In the genomic region with DNA sequence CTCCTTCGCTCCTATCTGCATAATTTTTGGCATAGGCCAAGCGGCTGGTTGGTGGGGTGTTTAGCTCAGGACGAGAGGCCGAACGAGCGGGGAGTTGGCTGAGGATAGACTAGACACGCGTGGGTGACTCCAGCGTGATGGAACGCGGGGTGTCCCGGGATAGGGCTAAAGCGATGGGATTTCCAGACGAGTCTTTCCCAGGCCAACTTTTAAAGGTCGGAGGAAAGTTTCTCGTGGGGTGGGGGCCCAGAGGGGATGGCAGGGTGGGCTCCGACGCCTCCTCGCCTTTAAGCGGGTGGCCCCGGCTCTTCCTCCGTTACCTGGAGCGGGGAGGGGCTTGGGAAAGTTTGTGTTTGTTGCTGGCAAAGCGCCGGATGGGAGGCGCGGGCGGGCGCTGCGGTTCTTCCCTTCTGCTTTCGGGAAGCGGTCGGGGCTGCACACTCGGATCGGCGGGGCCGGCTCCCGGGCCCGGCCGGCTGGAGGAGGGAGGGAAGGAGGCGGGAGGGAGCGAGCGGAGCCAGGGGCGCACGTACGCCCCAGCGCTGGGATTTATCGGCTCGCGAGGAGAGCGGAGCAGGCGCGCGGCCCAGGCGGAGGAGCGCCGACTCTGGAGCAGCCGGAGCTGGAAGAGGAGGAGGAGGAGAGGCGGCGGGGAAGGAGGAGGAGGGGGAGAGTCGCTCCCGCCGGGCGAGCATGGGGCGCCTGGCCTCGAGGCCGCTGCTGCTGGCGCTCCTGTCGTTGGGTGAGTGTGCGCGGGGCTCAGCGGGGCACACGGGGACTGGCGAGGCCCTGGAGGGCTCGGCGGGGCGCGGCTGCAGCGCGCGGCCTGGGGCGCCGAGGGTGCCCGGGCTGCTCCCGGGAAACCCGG, we compare ENCODE assay signal across 8 cellular contexts. TPM values are rescaled to one million over a fixed set of nuclear protein-coding genes. Genes with fewer than 3 reads are reported as not detected.
DNase-seq lines count a peak whose midpoint lies in the region; ATAC-seq, FAIRE-seq and TF ChIP-seq lines count a peak whose summit lies in the region.

A gene (plus strand): TSS at position 406 of the 868 bp plus-strand sequence. CDS start 288 bp downstream, at position 694.

- peak; percentile 70 for ATAC-seq in T-helper 17 cell

- peak within 1 kb of the TSS; percentile 63 to 70 (median 68) for H3K4me3 ChIP-seq in skeletal muscle tissue (ENCODE audit: low read length in 3 of 3)

- H3K27ac Mint-ChIP-seq in CD14-positive monocyte (peak within 1 kb of the TSS in 1 of 7 donors; percentile 55), T-helper 17 cell (peak within 1 kb of the TSS; percentile 76)

- H3K27ac ChIP-seq in skeletal muscle tissue (ENCODE audit: low read depth, low read length), result peak within 1 kb of the TSS; percentile 75

- TF ChIP-seq CTCF in CD14-positive monocyte (IDR thresholded peaks at IDR 0.05), result no peak

- H3K36me3 Mint-ChIP-seq in CD14-positive monocyte (no peaks in the 10 kb centered on the region), T-helper 17 cell (ENCODE audit: low read depth) (no peaks in the 10 kb centered on the region)

- peak within 1 kb of the TSS; percentile 61 to 73 (median 66) for H3K9ac ChIP-seq in skeletal muscle tissue (ENCODE audit: low read depth in 1 of 3, low read length in 3 of 3)

- H3K4me1 Mint-ChIP-seq in CD14-positive monocyte (peaks cover 5% of the 10 kb centered on the region), T-helper 17 cell (peaks cover 2% of the 10 kb centered on the region)

- peaks cover 9 to 18% (median 13%) of the 10 kb centered on the region in 3 donors for H3K4me1 ChIP-seq in skeletal muscle tissue (ENCODE audit: control insufficient read depth in 3 of 3, insufficient read depth in 3 of 3, low read length in 3 of 3)

- DNase-seq in CD14-positive monocyte (ENCODE audit: low spot score) (peak; percentile 46), HTR-8/SVneo (ENCODE audit: insufficient read length, low spot score) (peak; percentile 38), T-helper 17 cell (peak; percentile 8 to 13 (median 9)), iris pigment epithelial cell (ENCODE audit: low read depth) (peak; percentile 50), AML-193 (lab: John Stamatoyannopoulos, UW) (no peak), OCI-M1 (lab: John Stamatoyannopoulos, UW) (no peak)
- peak; percentile 11 for DNase-seq in central memory CD4-positive, alpha-beta T cell

- H3K27me3 Mint-ChIP-seq in CD14-positive monocyte (ENCODE audit: low read depth in 3 of 3) (peaks cover 17 to 27% (median 24%) of the 10 kb centered on the region in 3 donors), T-helper 17 cell (no peaks in the 10 kb centered on the region)

- intact Hi-C loops in CD14-positive monocyte (cut with micrococcal nuclease), result no loop called here

- H3K4me3 Mint-ChIP-seq in CD14-positive monocyte (peak within 1 kb of the TSS; percentile 77 to 85), T-helper 17 cell (peak within 1 kb of the TSS; percentile 93)

- H3K36me3 ChIP-seq in skeletal muscle tissue (ENCODE audit: control insufficient read depth in 3 of 3, insufficient read depth in 3 of 3, low read length in 3 of 3), result no peaks in the 10 kb centered on the region

- no peak for FAIRE-seq in HTR-8/SVneo (lab: Jason Lieb, UNC)

- peaks cover 2 to 36% (median 16%) of the 10 kb centered on the region in 3 donors for H3K27me3 ChIP-seq in skeletal muscle tissue (ENCODE audit: control insufficient read depth in 3 of 3, insufficient read depth in 3 of 3, low read length in 3 of 3)

- H3K9me3 Mint-ChIP-seq in CD14-positive monocyte, result peaks cover 0 to 2% (median 0%) of the 10 kb centered on the region in 7 donors

- H3K9me3 ChIP-seq in T-helper 17 cell (ENCODE audit: control insufficient read depth, low read length, poor library complexity, severe bottlenecking) (no peaks in the 10 kb centered on the region), skeletal muscle tissue (ENCODE audit: control insufficient read depth in 3 of 3, low read length in 3 of 3) (no peaks in the 10 kb centered on the region)

RNA-seq across cellular contexts. Expression of the gene that starts here (rescaled TPM):
- 1 to 10 TPM; 1.5 to 2.9 TPM for polyA plus RNA-seq in CD14-positive monocyte
- 1 to 10 TPM in 1 of 2 donors, under 1 TPM in 1; 0.94 to 1.3 TPM for total RNA-seq in T-helper 17 cell
- total RNA-seq in skeletal muscle tissue, result 105 TPM

Comparison
In these comparisons a context has a peak if more than half of its experiments do, and no peak if none do; other contexts are left out.
1. RNA of the gene that starts here (total RNA-seq): 105 TPM in skeletal muscle tissue (single experiment); 0.94 to 1.3 TPM in T-helper 17 cell; every median in the first group is over 10 times any median in the second.
2. DNase-seq: peak in CD14-positive monocyte (single experiment), HTR-8/SVneo (single experiment), T-helper 17 cell (3 of 3), central memory CD4-positive, alpha-beta T cell (single experiment) and iris pigment epithelial cell (single experiment); none in AML-193 (0 of 2) and OCI-M1 (single experiment).